In the genomic region with DNA sequence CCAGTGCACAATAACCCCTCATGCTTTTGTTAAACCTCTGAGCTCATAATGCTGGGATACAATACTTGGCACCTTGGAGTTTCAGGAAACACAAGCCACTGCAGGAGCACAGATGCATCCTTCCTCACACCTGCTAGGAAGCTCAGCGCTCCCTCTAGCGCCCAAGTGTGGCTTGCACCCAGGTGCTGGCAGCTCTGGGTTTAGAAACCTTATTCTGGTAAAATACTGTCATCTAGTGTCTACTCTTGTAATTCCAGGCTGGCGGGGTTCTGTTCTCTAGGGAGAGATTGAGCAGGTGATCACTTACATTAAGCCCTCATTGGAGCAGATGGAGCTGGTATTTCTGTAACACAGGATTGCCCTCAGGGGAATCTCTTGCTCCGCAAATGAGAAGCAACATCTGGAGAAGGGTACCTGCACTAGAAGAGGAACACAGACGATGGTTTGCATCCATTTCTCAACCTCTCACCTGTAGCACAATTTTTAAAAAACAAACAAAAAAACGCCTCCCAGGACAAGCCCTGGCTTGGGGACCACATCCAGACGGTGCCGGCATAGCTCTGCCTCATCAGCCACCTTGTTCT, we compare ENCODE assay signal across 8 cellular contexts. TPM values are rescaled to one million over a fixed set of nuclear protein-coding genes. Genes with fewer than 3 reads are reported as not detected.
DNase-seq lines count a peak whose midpoint lies in the region; ATAC-seq lines count a peak whose summit lies in the region.

No MANE protein-coding gene starts in this region.

- no peaks in the 10 kb centered on the region for H3K9me3 ChIP-seq in CD8-positive, alpha-beta memory T cell (ENCODE audit: low read length)

- ATAC-seq in GM21737 (IDR thresholded peaks at IDR 0.05; ENCODE audit: unreplicated experiment) (peak; percentile 76), left cardiac atrium (peak; percentile 91 to 94), GM19023 (IDR thresholded peaks at IDR 0.05; ENCODE audit: unreplicated experiment) (no peak)

- peak; percentile 7 to 59 (median 26) for DNase-seq in CD8-positive, alpha-beta memory T cell
- DNase-seq in NCI-H1105 treated with DMSO at 0.1 percent for 48 hours (lab: John Stamatoyannopoulos, UW) (peak; percentile 94), SKM-1 (lab: John Stamatoyannopoulos, UW; ENCODE audit: unreplicated experiment) (peak; percentile 73), amniotic epithelial cell (ENCODE audit: low read depth) (peak; percentile 3), left cardiac atrium (peak; percentile 90), pulmonary artery endothelial cell (ENCODE audit: low read depth, low spot score) (peak; percentile 88)

- H3K4me3 Mint-ChIP-seq in CD8-positive, alpha-beta memory T cell, result no peak overlapping the region

- peaks cover 8 to 58% of the 10 kb centered on the region in 2 donors for H3K27me3 Mint-ChIP-seq in CD8-positive, alpha-beta memory T cell

- no peaks in the 10 kb centered on the region for H3K36me3 ChIP-seq in CD8-positive, alpha-beta memory T cell (ENCODE audit: insufficient read depth, low read length)

- no peaks in the 10 kb centered on the region for H3K9me3 Mint-ChIP-seq in CD8-positive, alpha-beta memory T cell

- CTCF ChIA-PET in CD8-positive, alpha-beta memory T cell (lab: Charles Lee), result interaction anchor here (0.8 to 1.7 kb wide), 5 partner anchors 9 to 161 kb away, joined by 3 to 9 read pairs (median 3); no protein-coding TSS in a partner anchor

- no peak overlapping the region for H3K27ac ChIP-seq in CD8-positive, alpha-beta memory T cell (ENCODE audit: low read depth, low read length)

- no peaks in the 10 kb centered on the region for H3K4me1 ChIP-seq in CD8-positive, alpha-beta memory T cell (ENCODE audit: insufficient read depth, low read length)

- no peaks in the 10 kb centered on the region for H3K36me3 Mint-ChIP-seq in CD8-positive, alpha-beta memory T cell

- POLR2A ChIA-PET in CD8-positive, alpha-beta memory T cell (lab: Charles Lee), result no interaction called here

- intact Hi-C loops in left cardiac atrium (cut with DNase I), result loop anchor here (1.0 to 5.0 kb wide), 3 partner anchors 54 to 161 kb away; no protein-coding TSS in a partner anchor

- no peak overlapping the region for H3K27ac Mint-ChIP-seq in CD8-positive, alpha-beta memory T cell

- no peaks in the 10 kb centered on the region for H3K27me3 ChIP-seq in CD8-positive, alpha-beta memory T cell (ENCODE audit: insufficient read depth, low read length, poor library complexity, severe bottlenecking)

- peaks cover 5 to 7% (median 6%) of the 10 kb centered on the region in 3 donors for H3K4me1 Mint-ChIP-seq in CD8-positive, alpha-beta memory T cell

- H3K4me3 ChIP-seq in CD8-positive, alpha-beta memory T cell (ENCODE audit: low read length), result no peak overlapping the region

RNA-seq across cellular contexts. Expression of a gene that starts 1.5 kb away (rescaled TPM):
- 10 to 100 TPM; 52.8 to 55.3 TPM for total RNA-seq in CD8-positive, alpha-beta memory T cell
- not detected for polyA plus RNA-seq in CD8-positive, alpha-beta memory T cell
- total RNA-seq in left cardiac atrium (not detected), pulmonary artery endothelial cell (not detected in 2 replicates)

RNA-seq across cellular contexts. Expression of a gene that starts 5.3 kb away (rescaled TPM):
- total RNA-seq in CD8-positive, alpha-beta memory T cell, result not detected
- polyA plus RNA-seq in CD8-positive, alpha-beta memory T cell, result not detected
- total RNA-seq in left cardiac atrium (1 to 10 TPM; 4.6 to 6.4 TPM), pulmonary artery endothelial cell (not detected in 2 replicates)

RNA-seq across cellular contexts. Expression of a gene that starts 42.3 kb away (rescaled TPM):
- not detected for total RNA-seq in CD8-positive, alpha-beta memory T cell
- not detected for polyA plus RNA-seq in CD8-positive, alpha-beta memory T cell
- 1 to 10 TPM in 1 of 2 donors, under 1 TPM in 1; 0.35 to 1.9 TPM for total RNA-seq in left cardiac atrium
- not detected in 2 replicates for total RNA-seq in pulmonary artery endothelial cell

Comparison
In these comparisons a context has a peak if more than half of its experiments do, and no peak if none do; other contexts are left out.
1. DNase-seq: peak in every context shown above with its lines; median percentile 94 in NCI-H1105 treated with DMSO at 0.1 percent for 48 hours; 90 in left cardiac atrium; 88 in pulmonary artery endothelial cell; 73 in SKM-1; 26 in CD8-positive, alpha-beta memory T cell; 3 in amniotic epithelial cell.
2. RNA of a gene that starts 1.5 kb away (total RNA-seq): 52.8 to 55.3 TPM in CD8-positive, alpha-beta memory T cell; not detected in left cardiac atrium and not detected in pulmonary artery endothelial cell; every median in the first group is over 10 times any median in the second.